In genomic region chr6:146551545-146551944, GRCh38 we compare ENCODE assay signal across 1 cellular context.
TF ChIP-seq lines count a peak whose summit lies in the region.

No MANE protein-coding gene starts in this region.

TF ChIP-seq in WTC11, 78 proteins besides CTCF, POLR2A, EP300 and RAD21 (continued from another document):
- TF ChIP-seq ZNF532 (CRISPR knock-in tag; IDR thresholded peaks at IDR 0.05; ENCODE audit: borderline replicate concordance) (no peak), ZNF121 (CRISPR knock-in tag; IDR thresholded peaks at IDR 0.05) (no peak), ZNF281 (CRISPR knock-in tag; IDR thresholded peaks at IDR 0.05) (no peak), E2F4 (CRISPR knock-in tag; IDR thresholded peaks at IDR 0.05; ENCODE audit: borderline replicate concordance, low read depth) (no peak), TEAD1 (CRISPR knock-in tag; IDR thresholded peaks at IDR 0.05) (no peak), GTF2I (CRISPR knock-in tag; conservative IDR thresholded peaks at IDR 0.05) (no peak), ETV6 (CRISPR knock-in tag; IDR thresholded peaks at IDR 0.05) (no peak), ZNF425 (CRISPR knock-in tag; conservative IDR thresholded peaks at IDR 0.05) (no peak)
